In genomic region chr17:32917081-32917480, GRCh38 we compare ENCODE assay signal across 22 cellular contexts. TPM values are rescaled to one million over a fixed set of nuclear protein-coding genes. Genes with fewer than 3 reads are reported as not detected.
A peak's percentile ranks its signal among the peaks of the same experiment; 100 is the strongest.
DNase-seq lines count a peak whose midpoint lies in the region; ATAC-seq and TF ChIP-seq lines count a peak whose summit lies in the region.
"Had no signal": no experiment of that assay in that cellular context is flagged by ENCODE, and none has a peak within 500 bp of the region (broad histone marks: within the 10 kb centered on the region; RNA-seq: fewer than 3 reads in every experiment).

No MANE protein-coding gene starts in this region.

- H3K79me2 ChIP-seq in GM23248 (ENCODE audit: insufficient read depth), result no peaks in the 10 kb centered on the region

- H3K4me3 ChIP-seq in GM12865 (ENCODE audit: low read depth, low read length) (no peak overlapping the region), GM23248 (no peak overlapping the region), epithelial cell of esophagus (ENCODE audit: low read length) (no peak overlapping the region), prostate gland (no peak overlapping the region)
- H3K4me3 ChIP-seq: BLaER1, PC-9 had no signal

- DNase-seq in GM12865 (ENCODE audit: low read depth), result peak; percentile 8
- peak; percentile 13 for DNase-seq in GM23248
- DNase-seq in epithelial cell of esophagus (ENCODE audit: low read depth), result peak; percentile 23
- DNase-seq in stimulated activated naive CD8-positive, alpha-beta T cell treated with anti-CD3 and anti-CD28 coated beads, Interleukin-15, Interleukin-2, amounts not matched to agents 100 U/mL and 50 U/mL, for 24 hours, result no peak
- DNase-seq in prostate gland (ENCODE audit: low spot score), result no peak
- no peak for DNase-seq in HT-29 (ENCODE audit: low spot score)
- DNase-seq: ACHN; CD4-positive, alpha-beta T cell; COR-L47; DMS79; IMR-90; NCI-H1092 treated with DMSO at 0.1 percent for 48 hours; NCI-H1436 treated with DMSO at 0.1 percent for 48 hours; NCI-H1930; NCI-H510A; PC-9; RPMI8226; SHP77 treated with DMSO at 0.1 percent for 48 hours had no signal

- no peaks in the 10 kb centered on the region for H4K20me1 ChIP-seq in GM23248 (ENCODE audit: insufficient read depth)
- H4K20me1 ChIP-seq: BLaER1 had no signal

- peaks cover 5% of the 10 kb centered on the region for H3K4me1 ChIP-seq in GM23248 (ENCODE audit: insufficient read depth)
- H3K4me1 ChIP-seq in prostate gland (replicated peaks), result no peaks in the 10 kb centered on the region
- H3K4me1 ChIP-seq: BLaER1 had no signal

- H3F3A ChIP-seq in GM23248 (ENCODE audit: insufficient read depth), result peaks cover 8% of the 10 kb centered on the region

- H3K27ac ChIP-seq in GM23248 (no peak overlapping the region), prostate gland (no peak overlapping the region)
- H3K27ac ChIP-seq: BLaER1, KMS-11, PC-9 had no signal

- H2AFZ ChIP-seq in GM23248, result no peak overlapping the region
- H2AFZ ChIP-seq: PC-9 had no signal

- no peaks in the 10 kb centered on the region for H3K9me2 ChIP-seq in GM23248 (ENCODE audit: insufficient read depth)

- H3K36me3 ChIP-seq in GM23248 (ENCODE audit: low read depth) (no peaks in the 10 kb centered on the region), prostate gland (no peaks in the 10 kb centered on the region)
- H3K36me3 ChIP-seq: BLaER1 had no signal

- no peak for TF ChIP-seq POLR2A in prostate gland (IDR thresholded peaks at IDR 0.05)

- TF ChIP-seq CTCF in GM12865 (IDR thresholded peaks at IDR 0.05; ENCODE audit: insufficient read depth, low read depth, low read length, missing control alignments), result no peak
- no peak for TF ChIP-seq CTCF in epithelial cell of esophagus (IDR thresholded peaks at IDR 0.05; ENCODE audit: insufficient read depth, low read depth, low read length, missing control alignments)
- TF ChIP-seq CTCF in prostate gland (IDR thresholded peaks at IDR 0.05), result no peak

- intact Hi-C loops in prostate gland (cut with DNase I), result no loop called here

- no peaks in the 10 kb centered on the region for H3K9me3 ChIP-seq in GM23248 (ENCODE audit: low read depth)
- H3K9me3 ChIP-seq in prostate gland, result no peaks in the 10 kb centered on the region
- H3K9me3 ChIP-seq: BLaER1 had no signal

- H3K9ac ChIP-seq in GM23248, result no peak overlapping the region
- H3K9ac ChIP-seq: BLaER1, KMS-11 had no signal

- in situ Hi-C loops in GM23248 (cut with MboI), result loop anchor here (25.0 kb wide), 1 partner anchor 255 kb away; no protein-coding TSS in a partner anchor

- peak; percentile 15 for ATAC-seq in stimulated activated naive CD8-positive, alpha-beta T cell treated with anti-CD3 and anti-CD28 coated beads, Interleukin-15, Interleukin-2, amounts not matched to agents 100 U/mL and 50 U/mL, for 24 hours
- ATAC-seq in GM18858 (IDR thresholded peaks at IDR 0.05; ENCODE audit: unreplicated experiment), result no peak
- ATAC-seq: HCT116 had no signal

- H3K4me2 ChIP-seq in GM23248 (ENCODE audit: unreplicated experiment), result no peak overlapping the region
- H3K4me2 ChIP-seq: BLaER1, PC-9 had no signal

- no peaks in the 10 kb centered on the region for H3K27me3 ChIP-seq in GM23248 (replicated peaks; ENCODE audit: insufficient read depth)
- no peaks in the 10 kb centered on the region for H3K27me3 ChIP-seq in prostate gland (replicated peaks; ENCODE audit: insufficient read depth)
- H3K27me3 ChIP-seq: BLaER1 had no signal

RNA-seq across cellular contexts. Expression of gene TMEM98, which starts 10.9 kb away (rescaled TPM):
- 143 and 148 TPM in 2 replicates for total RNA-seq in GM23248 (2014; rRNA removed; shearing (Covaris generic))
- polyA plus RNA-seq in GM23248 (2016; fragmentation: Nextera tagmentation; extraction: Ambion mirVana), result 153 and 157 TPM in 2 replicates
- 100 to 1,000 TPM in 1 of 2 donors, 10 to 100 TPM in 1; 98.3 to 206 TPM for total RNA-seq in prostate gland
- 0.03 TPM in 1 of 2 replicates, not detected in the other for total RNA-seq in HT-29 (2014; rRNA removed; shearing (Covaris generic))
- total RNA-seq: CD4-positive, alpha-beta T cell; PC-9 had no signal

RNA-seq across cellular contexts. Expression of gene MYO1D, which starts 40.2 kb away (rescaled TPM):
- 99.5 and 103 TPM in 2 replicates for total RNA-seq in GM23248 (2014; rRNA removed; shearing (Covaris generic))
- polyA plus RNA-seq in GM23248 (2016; fragmentation: Nextera tagmentation; extraction: Ambion mirVana), result 54.1 and 54.5 TPM in 2 replicates
- 10 to 100 TPM; 44.2 to 45.2 TPM for total RNA-seq in prostate gland
- 31.2 and 35.2 TPM in 2 replicates for total RNA-seq in HT-29 (2014; rRNA removed; shearing (Covaris generic))

Comparison
In these comparisons a context has a peak if more than half of its experiments do, and no peak if none do; other contexts are left out.
1. DNase-seq: peak in GM12865 (single experiment), GM23248 (single experiment) and epithelial cell of esophagus (single experiment); none in stimulated activated naive CD8-positive, alpha-beta T cell treated with anti-CD3 and anti-CD28 coated beads, Interleukin-15, Interleukin-2, amounts not matched to agents 100 U/mL and 50 U/mL, for 24 hours (single experiment), prostate gland (single experiment) and HT-29 (single experiment).
2. RNA of gene TMEM98, which starts 10.9 kb away (total RNA-seq): 98.3 to 206 TPM in prostate gland and 143 to 148 TPM in GM23248; 0.03 TPM in HT-29; every median in the first group is over 10 times any median in the second.